23 cellular contexts compared by ENCODE assay signal in genomic region chr11:60902625-60903024, GRCh38. TPM values are rescaled to one million over a fixed set of nuclear protein-coding genes. Genes with fewer than 3 reads are reported as not detected.
DNase-seq lines count a peak whose midpoint lies in the region; ATAC-seq, FAIRE-seq and TF ChIP-seq lines count a peak whose summit lies in the region.
"Had no signal": no experiment of that assay in that cellular context is flagged by ENCODE, and none has a peak within 500 bp of the region (broad histone marks: within the 10 kb centered on the region; RNA-seq: fewer than 3 reads in every experiment).

No MANE protein-coding gene starts in this region.

- H3K27ac ChIP-seq in CD4-positive, CD25-positive, alpha-beta regulatory T cell (ENCODE audit: insufficient read depth, low read length, poor library complexity, severe bottlenecking) = no peak overlapping the region
- no peak overlapping the region for H3K27ac ChIP-seq in K562 (ENCODE audit: extremely low read depth, low read depth, low read length)

- H3K9me1 ChIP-seq in K562 (ENCODE audit: control insufficient read depth, insufficient read depth, low read length) = peaks cover 3% of the 10 kb centered on the region

- peaks cover 60% of the 10 kb centered on the region for H3K36me3 Mint-ChIP-seq in activated CD8-positive, alpha-beta T cell treated with anti-CD3 and anti-CD28 coated beads, Interleukin-2, amount 10 ng/mL, durations not matched to agents 7 days and 5 days (ENCODE audit: low read depth)
- H3K36me3 Mint-ChIP-seq in activated CD8-positive, alpha-beta T cell treated with anti-CD3 and anti-CD28 coated beads for 36 hours (ENCODE audit: low read depth) = peaks cover 50% of the 10 kb centered on the region
- H3K36me3 Mint-ChIP-seq in CD4-positive, CD25-positive, alpha-beta regulatory T cell = peaks cover 29% of the 10 kb centered on the region
- peaks cover 71% of the 10 kb centered on the region for H3K36me3 Mint-ChIP-seq in stimulated activated effector memory CD8-positive, alpha-beta T cell treated with anti-CD3 and anti-CD28 coated beads, Interleukin-12 subunit alpha, Interleukin-12 subunit beta, amount 100 ng/mL, for 72 hours

- peaks cover 40% of the 10 kb centered on the region for H3K4me1 Mint-ChIP-seq in activated CD8-positive, alpha-beta T cell treated with anti-CD3 and anti-CD28 coated beads, Interleukin-2, amount 10 ng/mL, durations not matched to agents 7 days and 5 days (ENCODE audit: low read depth)
- peaks cover 32% of the 10 kb centered on the region for H3K4me1 Mint-ChIP-seq in activated CD8-positive, alpha-beta T cell treated with anti-CD3 and anti-CD28 coated beads for 36 hours (ENCODE audit: low read depth)
- H3K4me1 Mint-ChIP-seq in CD4-positive, CD25-positive, alpha-beta regulatory T cell = peaks cover 22 to 45% (median 32%) of the 10 kb centered on the region in 4 donors
- H3K4me1 Mint-ChIP-seq in stimulated activated effector memory CD8-positive, alpha-beta T cell treated with anti-CD3 and anti-CD28 coated beads, Interleukin-12 subunit alpha, Interleukin-12 subunit beta, amount 100 ng/mL, for 72 hours = peaks cover 29% of the 10 kb centered on the region

- peaks cover 32% of the 10 kb centered on the region for H3K4me1 ChIP-seq in CD4-positive, CD25-positive, alpha-beta regulatory T cell (ENCODE audit: control insufficient read depth, insufficient read depth, low read length, poor library complexity, severe bottlenecking)
- peaks cover 5 to 14% of the 10 kb centered on the region in 2 experiments; a peak in 4 of 5 replicates for H3K4me1 ChIP-seq in K562 (replicated peaks in 1 of 2; ENCODE audit: control insufficient read depth in 2 of 2, insufficient read depth in 2 of 2, low read length in 2 of 2)
- H3K4me1 ChIP-seq: BE2C had no signal

- H3K9me3 Mint-ChIP-seq in activated CD8-positive, alpha-beta T cell treated with anti-CD3 and anti-CD28 coated beads, Interleukin-2, amount 10 ng/mL, durations not matched to agents 7 days and 5 days (ENCODE audit: insufficient read depth) = no peaks in the 10 kb centered on the region
- H3K9me3 Mint-ChIP-seq in activated CD8-positive, alpha-beta T cell treated with anti-CD3 and anti-CD28 coated beads for 36 hours = no peaks in the 10 kb centered on the region
- H3K9me3 Mint-ChIP-seq in CD4-positive, CD25-positive, alpha-beta regulatory T cell = peaks cover 0 to 2% (median 0%) of the 10 kb centered on the region in 7 donors
- no peaks in the 10 kb centered on the region for H3K9me3 Mint-ChIP-seq in stimulated activated effector memory CD8-positive, alpha-beta T cell treated with anti-CD3 and anti-CD28 coated beads, Interleukin-12 subunit alpha, Interleukin-12 subunit beta, amount 100 ng/mL, for 72 hours
- H3K9me3 Mint-ChIP-seq: IgD-negative memory B cell had no signal

- H3K4me3 ChIP-seq in CD4-positive, CD25-positive, alpha-beta regulatory T cell (ENCODE audit: low read depth, low read length) = no peak overlapping the region
- no peak overlapping the region for H3K4me3 ChIP-seq in K562

- H3K9me3 ChIP-seq in CD4-positive, CD25-positive, alpha-beta regulatory T cell (ENCODE audit: control insufficient read depth in 2 of 2, low read length in 2 of 2) = no peaks in the 10 kb centered on the region
- no peaks in the 10 kb centered on the region for H3K9me3 ChIP-seq in K562 (replicated peaks; ENCODE audit: control insufficient read depth, insufficient read depth, low read depth, low read length)
- H3K9me3 ChIP-seq: BE2C had no signal

- H2AFZ ChIP-seq in K562 (ENCODE audit: low read depth, low read length) = no peak overlapping the region

- no peaks in the 10 kb centered on the region for H3K27me3 ChIP-seq in CD4-positive, CD25-positive, alpha-beta regulatory T cell (ENCODE audit: control insufficient read depth, insufficient read depth, low read length)
- H3K27me3 ChIP-seq in K562 (ENCODE audit: control insufficient read depth in 2 of 2, insufficient read depth in 2 of 2, low read length in 2 of 2) = no peaks in the 10 kb centered on the region
- H3K27me3 ChIP-seq: BE2C had no signal

- H4K20me1 ChIP-seq in K562 (replicated peaks; ENCODE audit: control insufficient read depth, insufficient read depth, low read length) = peaks cover 31% of the 10 kb centered on the region

- TF ChIP-seq RAD21 in K562 (CRISPR knock-in tag; conservative IDR thresholded peaks at IDR 0.05 in 1 of 2, IDR thresholded peaks at IDR 0.05 in 1 of 2) = no peak

- TF ChIP-seq POLR2A in K562 (conservative IDR thresholded peaks at IDR 0.05) = no peak

- no peak for ATAC-seq in activated CD8-positive, alpha-beta T cell treated with anti-CD3 and anti-CD28 coated beads, Interleukin-2, amount 10 ng/mL, durations not matched to agents 7 days and 5 days
- ATAC-seq in activated CD8-positive, alpha-beta T cell treated with anti-CD3 and anti-CD28 coated beads for 36 hours = no peak
- no peak for ATAC-seq in CD4-positive, CD25-positive, alpha-beta regulatory T cell (ENCODE audit: low read depth in 2 of 2)
- ATAC-seq in K562 (no peak), Right ventricle myocardium superior (ENCODE audit: poor library complexity) (no peak)
- no peak for ATAC-seq in stimulated activated effector memory CD8-positive, alpha-beta T cell treated with anti-CD3 and anti-CD28 coated beads, Interleukin-12 subunit alpha, Interleukin-12 subunit beta, amount 100 ng/mL, for 72 hours
- ATAC-seq: HCT116 had no signal

- TF ChIP-seq CTCF in activated CD8-positive, alpha-beta T cell treated with anti-CD3 and anti-CD28 coated beads for 36 hours (IDR thresholded peaks at IDR 0.05) = no peak
- no peak for TF ChIP-seq CTCF in K562 (IDR thresholded peaks at IDR 0.05 in 2 of 3, conservative IDR thresholded peaks at IDR 0.05 in 1 of 3; ENCODE audit: insufficient read depth in 2 of 3, low read depth in 1 of 3, low read length in 3 of 3)

- BruUV-seq in K562 (replicated peaks; lab: Mats Ljungman, UMichigan) = no TSS peak

- H3K79me2 ChIP-seq in K562 (ENCODE audit: control insufficient read depth, insufficient read depth, low read length) = peaks cover 43% of the 10 kb centered on the region

- intact Hi-C loops in activated CD8-positive, alpha-beta T cell treated with anti-CD3 and anti-CD28 coated beads for 36 hours (cut with micrococcal nuclease) = no loop called here
- intact Hi-C loops in K562 (cut with micrococcal nuclease) (no loop called here), Right ventricle myocardium superior (cut with DNase I) (loop anchor here (5.0 kb wide), 1 partner anchor 125 kb away; no protein-coding TSS in a partner anchor)

- no peak for FAIRE-seq in K562 (lab: Jason Lieb, UNC)

- in situ Hi-C loops in K562 (cut with MboI) = no loop called here

- peak overlapping the region; percentile 50 for H3K27ac Mint-ChIP-seq in activated CD8-positive, alpha-beta T cell treated with anti-CD3 and anti-CD28 coated beads, Interleukin-2, amount 10 ng/mL, durations not matched to agents 7 days and 5 days
- no peak overlapping the region for H3K27ac Mint-ChIP-seq in activated CD8-positive, alpha-beta T cell treated with anti-CD3 and anti-CD28 coated beads for 36 hours
- peak overlapping the region in 2 of 3 donors; percentile 59 to 71 for H3K27ac Mint-ChIP-seq in CD4-positive, CD25-positive, alpha-beta regulatory T cell
- peak overlapping the region; percentile 26 for H3K27ac Mint-ChIP-seq in stimulated activated effector memory CD8-positive, alpha-beta T cell treated with anti-CD3 and anti-CD28 coated beads, Interleukin-12 subunit alpha, Interleukin-12 subunit beta, amount 100 ng/mL, for 72 hours

- H3K4me3 Mint-ChIP-seq in activated CD8-positive, alpha-beta T cell treated with anti-CD3 and anti-CD28 coated beads, Interleukin-2, amount 10 ng/mL, durations not matched to agents 7 days and 5 days = no peak overlapping the region
- H3K4me3 Mint-ChIP-seq in activated CD8-positive, alpha-beta T cell treated with anti-CD3 and anti-CD28 coated beads for 36 hours = no peak overlapping the region
- peak overlapping the region in 1 of 4 donors; percentile 22 for H3K4me3 Mint-ChIP-seq in CD4-positive, CD25-positive, alpha-beta regulatory T cell
- no peak overlapping the region for H3K4me3 Mint-ChIP-seq in stimulated activated effector memory CD8-positive, alpha-beta T cell treated with anti-CD3 and anti-CD28 coated beads, Interleukin-12 subunit alpha, Interleukin-12 subunit beta, amount 100 ng/mL, for 72 hours

- peaks cover 58% of the 10 kb centered on the region for H3K36me3 ChIP-seq in CD4-positive, CD25-positive, alpha-beta regulatory T cell (ENCODE audit: control insufficient read depth, insufficient read depth, low read length)
- peaks cover 77% of the 10 kb centered on the region for H3K36me3 ChIP-seq in K562 (ENCODE audit: control insufficient read depth, insufficient read depth, low read length)

- POLR2A ChIA-PET in activated CD8-positive, alpha-beta T cell treated with anti-CD3 and anti-CD28 coated beads, Interleukin-2, amount 10 ng/mL, durations not matched to agents 7 days and 5 days (lab: Charles Lee) = interaction anchor here (1.2 kb wide), 1 partner anchor 13 kb away, joined by 3 read pairs; no protein-coding TSS in a partner anchor
- POLR2A ChIA-PET in activated CD8-positive, alpha-beta T cell treated with anti-CD3 and anti-CD28 coated beads for 36 hours (lab: Charles Lee) = interaction anchor here (1.2 to 4.4 kb wide), 4 partner anchors 10 to 60 kb away, joined by 3 to 38 read pairs (median 14); partner anchors contain the start of genes CCDC86 and TMEM109
- POLR2A ChIA-PET in K562 (lab: Yijun Ruan, JAX) = interaction anchor here (0.5 to 2.5 kb wide), 4 partner anchors 10 to 81 kb away, joined by 3 to 10 read pairs (median 5); partner anchors contain the start of gene TMEM109

- CTCF ChIA-PET in activated CD8-positive, alpha-beta T cell treated with anti-CD3 and anti-CD28 coated beads, Interleukin-2, amount 10 ng/mL, durations not matched to agents 7 days and 5 days (lab: Charles Lee) = interaction anchor here (1.0 to 9.2 kb wide), 5 partner anchors 10 to 136 kb away, joined by 3 to 187 read pairs (median 7); no protein-coding TSS in a partner anchor
- CTCF ChIA-PET in activated CD8-positive, alpha-beta T cell treated with anti-CD3 and anti-CD28 coated beads for 36 hours (lab: Charles Lee) = interaction anchor here (1.9 to 9.9 kb wide), 4 partner anchors 11 to 76 kb away, joined by 5 to 88 read pairs (median 60); partner anchors contain the start of gene TMEM109
- CTCF ChIA-PET in K562 (lab: Yijun Ruan, JAX; ENCODE audit: low intra/inter-chr PET ratio) = no interaction called here

- no peaks in the 10 kb centered on the region for H3K27me3 Mint-ChIP-seq in activated CD8-positive, alpha-beta T cell treated with anti-CD3 and anti-CD28 coated beads, Interleukin-2, amount 10 ng/mL, durations not matched to agents 7 days and 5 days (ENCODE audit: low read depth)
- H3K27me3 Mint-ChIP-seq in activated CD8-positive, alpha-beta T cell treated with anti-CD3 and anti-CD28 coated beads for 36 hours = no peaks in the 10 kb centered on the region
- H3K27me3 Mint-ChIP-seq in CD4-positive, CD25-positive, alpha-beta regulatory T cell = no peaks in the 10 kb centered on the region
- H3K27me3 Mint-ChIP-seq: IgD-negative memory B cell had no signal

- WGBS in K562 (ENCODE audit: insufficient coverage, low coverage, missing lambda C conversion rate) = 97% methylated on average over 10 of the region's 11 CpGs

- no peak for TF ChIP-seq EP300 in K562 (IDR thresholded peaks at IDR 0.05; ENCODE audit: low read length)

- H3K9ac ChIP-seq in K562 (ENCODE audit: insufficient read depth in 1 of 2, low read depth in 2 of 2, low read length in 2 of 2) = no peak overlapping the region

- no peak overlapping the region for H3K4me2 ChIP-seq in K562 (ENCODE audit: insufficient read depth, low read length)

- no peak for DNase-seq in activated CD8-positive, alpha-beta T cell treated with anti-CD3 and anti-CD28 coated beads, Interleukin-2, amount 10 ng/mL, durations not matched to agents 7 days and 5 days
- DNase-seq in activated CD8-positive, alpha-beta T cell treated with anti-CD3 and anti-CD28 coated beads for 36 hours = no peak
- no peak for DNase-seq in CD4-positive, CD25-positive, alpha-beta regulatory T cell
- DNase-seq in K562 (ENCODE audit: extremely low read depth in 1 of 4, low spot score in 3 of 4) = no peak
- DNase-seq in stimulated activated effector memory CD8-positive, alpha-beta T cell treated with anti-CD3 and anti-CD28 coated beads, Interleukin-12 subunit alpha, Interleukin-12 subunit beta, amount 100 ng/mL, for 72 hours (ENCODE audit: low spot score in 2 of 2) = no peak
- no peak for DNase-seq in Right ventricle myocardium superior
- no peak for DNase-seq in NAMALWA (ENCODE audit: low spot score)
- no peak for DNase-seq in NCI-H2029 treated with DMSO at 0.1 percent for 48 hours (lab: John Stamatoyannopoulos, UW)
- DNase-seq: BE2C, DMS79, GOT3, Kasumi-1, MM.1S, NCI-H1105, NCI-H187 treated with DMSO at 0.1 percent for 48 hours, NCI-H226, NCI-H524, NCI-H82, SHP77 treated with DMSO at 0.1 percent for 48 hours had no signal

RNA-seq across cellular contexts. Expression of gene PRPF19, which starts 3.8 kb away (rescaled TPM):
- 100 to 1,000 TPM; 161 TPM for total RNA-seq in activated CD8-positive, alpha-beta T cell treated with anti-CD3 and anti-CD28 coated beads, Interleukin-2, amount 10 ng/mL, durations not matched to agents 7 days and 5 days
- 100 to 1,000 TPM; 142 to 150 TPM for total RNA-seq in activated CD8-positive, alpha-beta T cell treated with anti-CD3 and anti-CD28 coated beads for 36 hours
- total RNA-seq in CD4-positive, CD25-positive, alpha-beta regulatory T cell = 67.6 TPM
- polyA plus RNA-seq in CD4-positive, CD25-positive, alpha-beta regulatory T cell = 10 to 100 TPM; 13.6 to 17.4 (median 13.9) TPM
- 44.6 and 81.5 TPM in 2 replicates for total RNA-seq in K562 (2011; cell fraction: chromatin; rRNA removed; ENCODE audit: low replicate concordance)
- 57.1 and 61.7 TPM in 2 replicates for total RNA-seq in K562 (2011; cell fraction: nucleolus; rRNA removed)
- total RNA-seq in K562 (2011; cell fraction: nucleoplasm; rRNA removed) = 54.4 and 88.4 TPM in 2 replicates
- total RNA-seq in K562 (2014; rRNA removed) (93.5 and 122 TPM in 2 replicates), K562 (2014; rRNA removed; fragmentation: Illumina TruSeq; extraction: Trizol) (58.4 and 68.0 TPM in 2 replicates), K562 (2015; rRNA removed; fragmentation: Illumina TruSeq; extraction: Trizol) (84.9 and 89.6 TPM in 2 replicates), K562 (2021) (193 and 208 TPM in 2 replicates), Right ventricle myocardium superior (34.0 TPM)
- polyA plus RNA-seq in K562 (2011; rRNA removed) (31.5 and 61.8 TPM in 2 replicates), K562 (2014; fragmentation: Illumina TruSeq; extraction: Trizol) (212 and 213 TPM in 2 replicates), K562 (2014; fragmentation: Nextera tagmentation; extraction: Ambion mirVana) (10 to 100 TPM in 1 of 2 experiments, 1 to 10 TPM in 1; 9.4 to 16.5 TPM), K562 (2014; rRNA removed) (73.1 and 73.2 TPM in 2 replicates)
- polyA plus RNA-seq in K562 (2011; cell fraction: cytosol; rRNA removed) = 40.2 and 96.7 TPM in 2 replicates
- 41.7 and 70.4 TPM in 2 replicates for polyA plus RNA-seq in K562 (2011; cell fraction: nucleus; rRNA removed)
- polyA plus RNA-seq in K562 (2012) = 146 and 194 TPM in 2 replicates
- polyA minus RNA-seq in K562 (2011; rRNA and poly(A)+ RNA removed) = 23.9 and 28.7 TPM in 2 replicates
- polyA minus RNA-seq in K562 (2011; cell fraction: cytosol; rRNA and poly(A)+ RNA removed) = 53.3 and 75.9 TPM in 2 replicates
- polyA minus RNA-seq in K562 (2011; cell fraction: nucleus; rRNA and poly(A)+ RNA removed) = 41.1 and 43.4 TPM in 2 replicates

RNA-seq across cellular contexts. Expression of gene TMEM109, which starts 11.3 kb away (rescaled TPM):
- 100 to 1,000 TPM; 136 to 139 TPM for total RNA-seq in activated CD8-positive, alpha-beta T cell treated with anti-CD3 and anti-CD28 coated beads, Interleukin-2, amount 10 ng/mL, durations not matched to agents 7 days and 5 days
- total RNA-seq in activated CD8-positive, alpha-beta T cell treated with anti-CD3 and anti-CD28 coated beads for 36 hours = 100 to 1,000 TPM in 1 of 2 experiments, 10 to 100 TPM in 1; 93.2 to 101 TPM
- total RNA-seq in CD4-positive, CD25-positive, alpha-beta regulatory T cell = 49.9 TPM
- polyA plus RNA-seq in CD4-positive, CD25-positive, alpha-beta regulatory T cell = 100 to 1,000 TPM; 188 to 215 (median 198) TPM
- 15.1 and 39.4 TPM in 2 replicates for total RNA-seq in K562 (2011; cell fraction: chromatin; rRNA removed; ENCODE audit: low replicate concordance)
- 48.2 and 68.0 TPM in 2 replicates for total RNA-seq in K562 (2011; cell fraction: nucleolus; rRNA removed)
- total RNA-seq in K562 (2011; cell fraction: nucleoplasm; rRNA removed) = 65.5 and 90.9 TPM in 2 replicates
- total RNA-seq in K562 (2014; rRNA removed) (26.8 and 48.2 TPM in 2 replicates), K562 (2014; rRNA removed; fragmentation: Illumina TruSeq; extraction: Trizol) (23.3 and 30.5 TPM in 2 replicates), K562 (2015; rRNA removed; fragmentation: Illumina TruSeq; extraction: Trizol) (31.3 and 32.7 TPM in 2 replicates), K562 (2021) (69.8 and 79.0 TPM in 2 replicates), Right ventricle myocardium superior (82.2 TPM)
- polyA plus RNA-seq in K562 (2011; rRNA removed) (16.2 and 24.9 TPM in 2 replicates), K562 (2014; fragmentation: Illumina TruSeq; extraction: Trizol) (71.3 and 83.1 TPM in 2 replicates), K562 (2014; fragmentation: Nextera tagmentation; extraction: Ambion mirVana) (10 to 100 TPM in 1 of 2 experiments, 1 to 10 TPM in 1; 9.2 to 18.3 TPM), K562 (2014; rRNA removed) (31.7 and 44.0 TPM in 2 replicates)
- polyA plus RNA-seq in K562 (2011; cell fraction: cytosol; rRNA removed) = 21.6 and 39.6 TPM in 2 replicates
- polyA plus RNA-seq in K562 (2011; cell fraction: nucleus; rRNA removed) = 16.5 and 20.7 TPM in 2 replicates
- 43.2 and 51.4 TPM in 2 replicates for polyA plus RNA-seq in K562 (2012)
- polyA minus RNA-seq in K562 (2011; rRNA and poly(A)+ RNA removed) = 10.7 and 12.1 TPM in 2 replicates
- 20.4 and 24.0 TPM in 2 replicates for polyA minus RNA-seq in K562 (2011; cell fraction: cytosol; rRNA and poly(A)+ RNA removed)
- polyA minus RNA-seq in K562 (2011; cell fraction: nucleus; rRNA and poly(A)+ RNA removed) = 5.5 and 8.0 TPM in 2 replicates

RNA-seq across cellular contexts. Expression of gene TMEM132A, which starts 21.6 kb away (rescaled TPM):
- under 1 TPM; 0.37 to 0.47 TPM for total RNA-seq in activated CD8-positive, alpha-beta T cell treated with anti-CD3 and anti-CD28 coated beads, Interleukin-2, amount 10 ng/mL, durations not matched to agents 7 days and 5 days
- total RNA-seq in activated CD8-positive, alpha-beta T cell treated with anti-CD3 and anti-CD28 coated beads for 36 hours = 1 to 10 TPM; 1.1 to 1.3 TPM
- total RNA-seq in CD4-positive, CD25-positive, alpha-beta regulatory T cell = not detected
- polyA plus RNA-seq in CD4-positive, CD25-positive, alpha-beta regulatory T cell = not detected
- total RNA-seq in K562 (2011; cell fraction: chromatin; rRNA removed; ENCODE audit: low replicate concordance) = 0.77 and 2.6 TPM in 2 replicates
- 1.4 and 2.5 TPM in 2 replicates for total RNA-seq in K562 (2011; cell fraction: nucleolus; rRNA removed)
- total RNA-seq in K562 (2011; cell fraction: nucleoplasm; rRNA removed) = 1.2 and 2.1 TPM in 2 replicates
- total RNA-seq in K562 (2014; rRNA removed) (0.12 and 0.14 TPM in 2 replicates), K562 (2014; rRNA removed; fragmentation: Illumina TruSeq; extraction: Trizol) (not detected in 2 replicates), K562 (2015; rRNA removed; fragmentation: Illumina TruSeq; extraction: Trizol) (0.04 TPM in 1 of 2 replicates, not detected in the other), K562 (2021) (0.24 and 0.47 TPM in 2 replicates), Right ventricle myocardium superior (6.5 TPM)
- polyA plus RNA-seq in K562 (2011; rRNA removed) (0.18 and 0.20 TPM in 2 replicates), K562 (2014; fragmentation: Illumina TruSeq; extraction: Trizol) (not detected in 2 replicates), K562 (2014; fragmentation: Nextera tagmentation; extraction: Ambion mirVana) (not detected), K562 (2014; rRNA removed) (0.93 and 1.1 TPM in 2 replicates)
- 0.03 and 0.30 TPM in 2 replicates for polyA plus RNA-seq in K562 (2011; cell fraction: cytosol; rRNA removed)
- 1.1 and 3.4 TPM in 2 replicates for polyA plus RNA-seq in K562 (2011; cell fraction: nucleus; rRNA removed)
- polyA plus RNA-seq in K562 (2012) = 0.12 and 0.26 TPM in 2 replicates
- polyA minus RNA-seq in K562 (2011; rRNA and poly(A)+ RNA removed) = 0.15 and 0.46 TPM in 2 replicates
- 0.73 and 1.4 TPM in 2 replicates for polyA minus RNA-seq in K562 (2011; cell fraction: cytosol; rRNA and poly(A)+ RNA removed)
- 1.8 and 2.2 TPM in 2 replicates for polyA minus RNA-seq in K562 (2011; cell fraction: nucleus; rRNA and poly(A)+ RNA removed)

RNA-seq across cellular contexts. Expression of gene ZP1, which starts 35.3 kb away (rescaled TPM):
- under 1 TPM in 1 of 2 experiments, not detected in 1; 0.34 TPM for total RNA-seq in activated CD8-positive, alpha-beta T cell treated with anti-CD3 and anti-CD28 coated beads, Interleukin-2, amount 10 ng/mL, durations not matched to agents 7 days and 5 days
- not detected for total RNA-seq in activated CD8-positive, alpha-beta T cell treated with anti-CD3 and anti-CD28 coated beads for 36 hours
- total RNA-seq in CD4-positive, CD25-positive, alpha-beta regulatory T cell = not detected
- polyA plus RNA-seq in CD4-positive, CD25-positive, alpha-beta regulatory T cell = not detected
- not detected in 2 replicates for total RNA-seq in K562 (2011; cell fraction: chromatin; rRNA removed; ENCODE audit: low replicate concordance)
- not detected in 2 replicates for total RNA-seq in K562 (2011; cell fraction: nucleolus; rRNA removed)
- not detected in 2 replicates for total RNA-seq in K562 (2011; cell fraction: nucleoplasm; rRNA removed)
- not detected in 2 replicates for total RNA-seq in K562 (2014; rRNA removed)
- total RNA-seq in K562 (2014; rRNA removed; fragmentation: Illumina TruSeq; extraction: Trizol) = not detected in 2 replicates
- not detected in 2 replicates for total RNA-seq in K562 (2015; rRNA removed; fragmentation: Illumina TruSeq; extraction: Trizol)
- not detected in 2 replicates for total RNA-seq in K562 (2021)
- 0.11 and 0.12 TPM in 2 replicates for polyA plus RNA-seq in K562 (2011; rRNA removed)
- 0.04 and 0.66 TPM in 2 replicates for polyA plus RNA-seq in K562 (2011; cell fraction: cytosol; rRNA removed)
- 0.70 and 0.72 TPM in 2 replicates for polyA plus RNA-seq in K562 (2011; cell fraction: nucleus; rRNA removed)
- 0.08 TPM in 1 of 2 replicates, not detected in the other for polyA plus RNA-seq in K562 (2012)
- polyA plus RNA-seq in K562 (2014; fragmentation: Illumina TruSeq; extraction: Trizol) = not detected in 2 replicates
- not detected for polyA plus RNA-seq in K562 (2014; fragmentation: Nextera tagmentation; extraction: Ambion mirVana)
- polyA plus RNA-seq in K562 (2014; rRNA removed) = 0.15 TPM in 1 of 2 replicates, not detected in the other
- not detected in 2 replicates for polyA minus RNA-seq in K562 (2011; rRNA and poly(A)+ RNA removed)
- polyA minus RNA-seq in K562 (2011; cell fraction: cytosol; rRNA and poly(A)+ RNA removed) = not detected in 2 replicates
- 0.56 TPM in 1 of 2 replicates, not detected in the other for polyA minus RNA-seq in K562 (2011; cell fraction: nucleus; rRNA and poly(A)+ RNA removed)
- total RNA-seq in Right ventricle myocardium superior = not detected
- polyA plus RNA-seq: IgD-negative memory B cell had no signal

RNA-seq across cellular contexts. Expression of gene PTGDR2, which starts 46.9 kb away (rescaled TPM):
- 1 to 10 TPM; 3.3 to 3.4 TPM for total RNA-seq in activated CD8-positive, alpha-beta T cell treated with anti-CD3 and anti-CD28 coated beads, Interleukin-2, amount 10 ng/mL, durations not matched to agents 7 days and 5 days
- under 1 TPM; 0.23 to 0.38 TPM for total RNA-seq in activated CD8-positive, alpha-beta T cell treated with anti-CD3 and anti-CD28 coated beads for 36 hours
- total RNA-seq in CD4-positive, CD25-positive, alpha-beta regulatory T cell = 2.3 TPM
- polyA plus RNA-seq in CD4-positive, CD25-positive, alpha-beta regulatory T cell = 1 to 10 TPM in 3 of 4 donors, under 1 TPM in 1; 0.81 to 1.4 (median 1.1) TPM
- 3.5 and 11.1 TPM in 2 replicates for total RNA-seq in K562 (2011; cell fraction: chromatin; rRNA removed; ENCODE audit: low replicate concordance)
- 9.9 and 14.3 TPM in 2 replicates for total RNA-seq in K562 (2011; cell fraction: nucleolus; rRNA removed)
- total RNA-seq in K562 (2011; cell fraction: nucleoplasm; rRNA removed) = 7.9 and 10.4 TPM in 2 replicates
- total RNA-seq in K562 (2014; rRNA removed) (1.9 and 2.5 TPM in 2 replicates), K562 (2014; rRNA removed; fragmentation: Illumina TruSeq; extraction: Trizol) (0.64 and 0.80 TPM in 2 replicates), K562 (2015; rRNA removed; fragmentation: Illumina TruSeq; extraction: Trizol) (0.87 and 1.1 TPM in 2 replicates), K562 (2021) (2.6 and 3.0 TPM in 2 replicates), Right ventricle myocardium superior (3.0 TPM)
- polyA plus RNA-seq in K562 (2011; rRNA removed) (1.7 and 1.9 TPM in 2 replicates), K562 (2014; fragmentation: Illumina TruSeq; extraction: Trizol) (1.6 TPM in 2 replicates), K562 (2014; fragmentation: Nextera tagmentation; extraction: Ambion mirVana) (under 1 TPM; 0.51 to 0.55 TPM), K562 (2014; rRNA removed) (0.82 and 1.9 TPM in 2 replicates)
- 1.8 and 5.9 TPM in 2 replicates for polyA plus RNA-seq in K562 (2011; cell fraction: cytosol; rRNA removed)
- polyA plus RNA-seq in K562 (2011; cell fraction: nucleus; rRNA removed) = 2.1 and 3.4 TPM in 2 replicates
- polyA plus RNA-seq in K562 (2012) = 5.2 and 7.0 TPM in 2 replicates
- polyA minus RNA-seq in K562 (2011; rRNA and poly(A)+ RNA removed) = 2.3 and 3.8 TPM in 2 replicates
- 3.7 and 4.8 TPM in 2 replicates for polyA minus RNA-seq in K562 (2011; cell fraction: cytosol; rRNA and poly(A)+ RNA removed)
- polyA minus RNA-seq in K562 (2011; cell fraction: nucleus; rRNA and poly(A)+ RNA removed) = 2.3 and 2.7 TPM in 2 replicates
- total RNA-seq: A172, RPMI7951 had no signal
